In the genomic region with DNA sequence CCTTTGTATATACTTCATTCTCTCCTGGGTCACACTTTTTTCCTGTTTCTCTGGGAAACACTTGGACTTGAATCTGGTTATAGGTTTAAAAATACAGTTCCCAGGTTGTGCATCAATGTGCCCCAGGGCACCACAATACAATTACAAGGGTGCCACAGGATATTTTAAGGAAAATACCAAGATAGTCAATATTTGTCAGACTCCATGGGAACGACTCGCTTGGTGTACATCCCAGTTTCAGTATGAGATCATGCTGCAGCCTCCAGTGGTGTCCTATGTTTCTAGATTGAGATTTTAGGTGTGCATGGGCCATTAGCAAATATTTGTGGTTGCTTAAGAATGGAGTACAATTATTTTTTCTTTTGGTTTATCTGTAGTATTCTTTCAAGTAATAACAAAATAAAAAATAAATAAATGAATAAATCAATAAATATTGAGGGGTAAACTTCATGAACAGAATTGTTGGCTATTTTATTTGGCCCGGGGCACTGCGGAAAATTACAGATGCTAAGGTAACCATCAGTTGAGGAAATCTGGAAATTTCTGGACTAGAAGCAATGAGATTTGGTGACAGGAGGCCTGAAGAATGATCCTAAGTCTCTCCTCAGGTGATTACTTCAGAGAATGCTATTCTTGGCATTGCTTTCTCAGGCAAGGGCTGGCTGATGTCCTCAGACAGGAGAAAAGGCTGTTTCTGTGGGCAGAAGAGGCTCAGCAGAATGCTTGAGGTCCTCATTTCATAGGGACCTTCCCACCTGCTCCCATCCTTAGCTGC, we compare ENCODE assay signal across 15 cellular contexts.
DNase-seq lines count a peak whose midpoint lies in the region; ATAC-seq and TF ChIP-seq lines count a peak whose summit lies in the region.
"Had no signal": no experiment of that assay in that cellular context is flagged by ENCODE, and none has a peak within 500 bp of the region (broad histone marks: within the 10 kb centered on the region; RNA-seq: fewer than 3 reads in every experiment).

No MANE protein-coding gene starts in this region.

- H3K27me3 ChIP-seq in breast epithelium = no peaks in the 10 kb centered on the region

- H3K4me3 Mint-ChIP-seq in MCF 10A (ENCODE audit: unreplicated experiment) = no peak overlapping the region
- H3K4me3 Mint-ChIP-seq: CD4-positive, alpha-beta memory T cell had no signal

- no peaks in the 10 kb centered on the region for H3K4me1 ChIP-seq in breast epithelium
- H3K4me1 ChIP-seq: HAP-1 had no signal

- POLR2A ChIA-PET in MCF 10A (lab: Yijun Ruan, JAX) = no interaction called here

- H3K27ac ChIP-seq in breast epithelium = peak overlapping the region; percentile 23 to 58

- H3K27ac Mint-ChIP-seq in MCF 10A (ENCODE audit: low read depth, unreplicated experiment) = no peak overlapping the region
- H3K27ac Mint-ChIP-seq: CD4-positive, alpha-beta memory T cell had no signal

- TF ChIP-seq CTCF in breast epithelium (IDR thresholded peaks at IDR 0.05) = no peak
- TF ChIP-seq CTCF in MCF 10A (IDR thresholded peaks at IDR 0.05; ENCODE audit: unreplicated experiment) = no peak

- DNase-seq in breast epithelium (ENCODE audit: low spot score in 2 of 2) (peak in 1 of 2 donors; percentile 39), MCF 10A (ENCODE audit: unreplicated experiment) (no peak), astrocyte of the hippocampus (ENCODE audit: low read depth, low spot score) (peak; percentile 3), kidney tubule cell (ENCODE audit: low spot score) (peak; percentile 74), DMS79 (lab: John Stamatoyannopoulos, UW) (no peak), HCEC 1CT (no peak)
- DNase-seq: C1 segment of cervical spinal cord; Calu3; CD4-positive, alpha-beta memory T cell; COR-L47; DMS79 treated with DMSO at 0.1 percent for 48 hours; GF-D8; GOT3 had no signal

- H3K4me3 ChIP-seq in breast epithelium = no peak overlapping the region
- H3K4me3 ChIP-seq: HAP-1 had no signal

- no TSS peak for BruUV-seq in MCF 10A (replicated peaks; lab: Mats Ljungman, UMichigan)

- TF ChIP-seq POLR2A in breast epithelium (IDR thresholded peaks at IDR 0.05) = no peak

- intact Hi-C loops in breast epithelium (cut with DNase I; ENCODE audit: low total_unique reads) = no loop called here
- intact Hi-C loops in MCF 10A (cut with micrococcal nuclease) = no loop called here

- no peaks in the 10 kb centered on the region for H3K9me3 ChIP-seq in breast epithelium

- no peaks in the 10 kb centered on the region for H3K36me3 ChIP-seq in breast epithelium
- H3K36me3 ChIP-seq: HAP-1 had no signal

- H3K9me3 Mint-ChIP-seq in MCF 10A (ENCODE audit: unreplicated experiment) = no peaks in the 10 kb centered on the region

- no peaks in the 10 kb centered on the region for H3K27me3 Mint-ChIP-seq in MCF 10A (ENCODE audit: insufficient read depth, unreplicated experiment)
- H3K27me3 Mint-ChIP-seq: CD4-positive, alpha-beta memory T cell had no signal

- CTCF ChIA-PET in MCF 10A (lab: Yijun Ruan, JAX) = no interaction called here

- ATAC-seq in GM18517 (IDR thresholded peaks at IDR 0.05; ENCODE audit: unreplicated experiment) = no peak

- no peaks in the 10 kb centered on the region for H3K36me3 Mint-ChIP-seq in MCF 10A (ENCODE audit: insufficient read depth, unreplicated experiment)
- H3K36me3 Mint-ChIP-seq: CD4-positive, alpha-beta memory T cell had no signal

- peaks cover 7% of the 10 kb centered on the region for H3K4me1 Mint-ChIP-seq in MCF 10A (ENCODE audit: insufficient read depth, unreplicated experiment)
- H3K4me1 Mint-ChIP-seq: CD4-positive, alpha-beta memory T cell had no signal

Comparison
In these comparisons a context has a peak if more than half of its experiments do, and no peak if none do; other contexts are left out.
1. DNase-seq: peak in astrocyte of the hippocampus (single experiment) and kidney tubule cell (single experiment); none in MCF 10A (single experiment), DMS79 (single experiment) and HCEC 1CT (single experiment).